9 cellular contexts compared by ENCODE assay signal in the genomic region with DNA sequence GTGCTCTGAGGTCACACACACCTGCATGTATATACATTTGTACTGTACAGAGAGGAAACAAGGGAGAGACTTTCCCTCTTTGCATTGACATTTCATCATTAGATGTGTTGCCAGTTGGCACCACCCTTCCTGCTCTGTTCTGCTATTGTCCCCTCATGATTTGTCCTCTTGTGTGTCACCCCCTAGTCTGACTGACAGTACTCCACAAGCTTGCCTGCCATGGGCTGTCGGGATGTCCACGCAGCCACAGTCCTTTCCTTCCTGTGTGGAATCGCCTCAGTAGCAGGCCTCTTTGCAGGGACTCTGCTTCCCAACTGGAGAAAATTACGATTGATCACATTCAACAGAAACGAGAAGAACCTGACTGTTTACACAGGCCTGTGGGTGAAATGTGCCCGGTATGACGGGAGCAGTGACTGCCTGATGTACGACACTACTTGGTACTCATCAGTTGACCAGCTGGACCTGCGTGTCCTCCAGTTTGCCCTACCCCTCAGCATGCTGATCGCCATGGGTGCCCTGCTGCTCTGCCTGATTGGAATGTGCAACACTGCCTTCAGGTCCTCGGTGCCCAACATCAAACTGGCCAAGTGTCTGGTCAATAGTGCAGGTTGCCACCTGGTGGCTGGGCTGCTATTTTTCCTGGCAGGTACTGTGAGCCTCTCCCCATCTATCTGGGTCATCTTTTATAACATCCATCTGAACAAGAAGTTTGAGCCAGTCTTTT. TPM values are rescaled to one million over a fixed set of nuclear protein-coding genes. Genes with fewer than 3 reads are reported as not detected.
A peak's percentile ranks its signal among the peaks of the same experiment; 100 is the strongest.
DNase-seq lines count a peak whose midpoint lies in the region; ATAC-seq, FAIRE-seq and TF ChIP-seq lines count a peak whose summit lies in the region.
"Had no signal": no experiment of that assay in that cellular context is flagged by ENCODE, and none has a peak within 500 bp of the region (broad histone marks: within the 10 kb centered on the region; RNA-seq: fewer than 3 reads in every experiment).

No MANE protein-coding gene starts in this region.

- peak; percentile 31 for DNase-seq in activated CD4-positive, alpha-beta T cell treated with anti-CD3 and anti-CD28 coated beads for 48 hours
- DNase-seq in activated CD4-positive, alpha-beta T cell treated with anti-CD3 and anti-CD28 coated beads for 1 hour, result no peak
- DNase-seq in Karpas-422, result peak; percentile 73
- no peak for DNase-seq in GM12878 (ENCODE audit: low read depth, low spot score)
- DNase-seq in myocyte (ENCODE audit: low read depth), result peak; percentile 27
- DNase-seq in H54 (ENCODE audit: insufficient read length, low spot score), result no peak
- DNase-seq in effector memory CD4-positive, alpha-beta T cell, result no peak

- H3K4me1 ChIP-seq in Karpas-422 (ENCODE audit: low read length) (no peaks in the 10 kb centered on the region), GM12878 (ENCODE audit: control insufficient read depth, insufficient read depth, low read length) (no peaks in the 10 kb centered on the region)
- no peaks in the 10 kb centered on the region for H3K4me1 ChIP-seq in effector memory CD4-positive, alpha-beta T cell (ENCODE audit: control insufficient read depth, insufficient read depth, low read length, poor library complexity, severe bottlenecking)

- H3K9me2 ChIP-seq in Karpas-422 (replicated peaks; ENCODE audit: insufficient read depth, low read length), result no peaks in the 10 kb centered on the region

- SMC1A ChIA-PET in GM12878 (lab: Charles Lee; ENCODE audit: uncharacterized antibody, unreplicated experiment), result interaction anchor here (1.0 to 3.5 kb wide), 6 partner anchors 9 to 260 kb away, joined by 3 to 20 read pairs (median 6); no protein-coding TSS in a partner anchor

- H3K79me2 ChIP-seq in Karpas-422 (ENCODE audit: low read length), result no peaks in the 10 kb centered on the region
- no peaks in the 10 kb centered on the region for H3K79me2 ChIP-seq in GM12878 (ENCODE audit: control insufficient read depth, insufficient read depth, low read length)

- TF ChIP-seq POLR2A in GM12878 (IDR thresholded peaks at IDR 0.05; ENCODE audit: low read depth, low read length) (no peak), H54 (IDR thresholded peaks at IDR 0.05; ENCODE audit: low read depth, low read length) (no peak)

- intact Hi-C loops in GM12878 (cut with micrococcal nuclease; ENCODE audit: unreplicated experiment), result loop anchor here (1.0 to 5.0 kb wide), 2 partner anchors 100 to 260 kb away; partner anchors contain the start of gene STEAP1

- H3K27ac ChIP-seq in Karpas-422 (ENCODE audit: low read length) (no peak overlapping the region), GM12878 (ENCODE audit: control insufficient read depth, insufficient read depth) (no peak overlapping the region)
- no peak overlapping the region for H3K27ac ChIP-seq in effector memory CD4-positive, alpha-beta T cell (ENCODE audit: insufficient read depth, low read length, poor library complexity, severe bottlenecking)
- H3K27ac ChIP-seq: thoracic aorta had no signal

- WGBS in GM12878 (ENCODE audit: insufficient coverage, insufficient replicate concordance, low lambda C conversion rate, missing lambda C conversion rate), result 90% methylated on average over 10 of the region's 11 CpGs

- in situ Hi-C loops in GM12878 (cut with MboI), result no loop called here

- RAD21 ChIA-PET in GM12878 (lab: Charles Lee; ENCODE audit: unreplicated experiment), result interaction anchor here (1.2 to 1.4 kb wide), 3 partner anchors 10 to 100 kb away, joined by 3 to 4 read pairs (median 4); partner anchors contain the start of gene CLDN12

- no peaks in the 10 kb centered on the region for H3K9me3 ChIP-seq in Karpas-422 (ENCODE audit: low read length)
- no peaks in the 10 kb centered on the region for H3K9me3 ChIP-seq in GM12878 (replicated peaks; ENCODE audit: control insufficient read depth, insufficient read depth, low read length)
- H3K9me3 ChIP-seq in effector memory CD4-positive, alpha-beta T cell (ENCODE audit: control insufficient read depth, low read length), result no peaks in the 10 kb centered on the region
- H3K9me3 ChIP-seq: thoracic aorta had no signal

- POLR2A ChIA-PET in GM12878 (lab: Charles Lee), result no interaction called here

- H4K20me1 ChIP-seq in Karpas-422 (ENCODE audit: insufficient read depth, low read depth, low read length) (no peaks in the 10 kb centered on the region), GM12878 (ENCODE audit: control insufficient read depth, insufficient read depth) (no peaks in the 10 kb centered on the region)

- FAIRE-seq in GM12878 (lab: Jason Lieb, UNC), result no peak
- no peak for FAIRE-seq in H54 (lab: Jason Lieb, UNC)

- CTCF ChIA-PET in GM12878 (lab: Yijun Ruan, JAX), result interaction anchor here (1.0 to 2.1 kb wide), 8 partner anchors 14 to 234 kb away, joined by 3 to 18 read pairs (median 5); partner anchors contain the start of gene GTPBP10

- TF ChIP-seq EP300 in GM12878 (IDR thresholded peaks at IDR 0.05; ENCODE audit: borderline replicate concordance in 1 of 2, control insufficient read depth in 1 of 2, low read depth in 2 of 2, low read length in 2 of 2), result no peak

- H3K4me2 ChIP-seq in Karpas-422 (ENCODE audit: low read depth, low read length, poor library complexity, severe bottlenecking) (no peak overlapping the region), GM12878 (ENCODE audit: control insufficient read depth, insufficient read depth) (no peak overlapping the region)

- ATAC-seq in GM12878, result peak; percentile 90
- ATAC-seq in HG03378 (IDR thresholded peaks at IDR 0.05; ENCODE audit: unreplicated experiment), result no peak

- H3K27me3 ChIP-seq in Karpas-422 (ENCODE audit: low read length), result no peaks in the 10 kb centered on the region
- no peaks in the 10 kb centered on the region for H3K27me3 ChIP-seq in GM12878 (replicated peaks in 1 of 2; ENCODE audit: control insufficient read depth in 2 of 2, insufficient read depth in 2 of 2, low read length in 1 of 2)
- H3K27me3 ChIP-seq in effector memory CD4-positive, alpha-beta T cell (replicated peaks; ENCODE audit: control insufficient read depth, insufficient read depth, low read length, poor library complexity, severe bottlenecking), result no peaks in the 10 kb centered on the region

- H3K9ac ChIP-seq in Karpas-422 (ENCODE audit: low read length) (no peak overlapping the region), GM12878 (ENCODE audit: control insufficient read depth, insufficient read depth, low read length) (no peak overlapping the region)

- peak; percentile 39 to 58 (median 53); a peak in 5 of 6 replicates for TF ChIP-seq CTCF in GM12878 (IDR thresholded peaks at IDR 0.05 in 2 of 3, conservative IDR thresholded peaks at IDR 0.05 in 1 of 3; ENCODE audit: control insufficient read depth in 2 of 3, extremely low read depth in 1 of 3, insufficient read depth in 1 of 3, low read depth in 3 of 3, low read length in 3 of 3)

- peak; percentile 44; the same call in 1 of the 2 replicates for TF ChIP-seq RAD21 in GM12878 (IDR thresholded peaks at IDR 0.05; ENCODE audit: insufficient read depth, low read depth, low read length)

- H2AFZ ChIP-seq in Karpas-422 (ENCODE audit: low read length) (no peak overlapping the region), GM12878 (ENCODE audit: control insufficient read depth, low read depth, low read length) (no peak overlapping the region)

- H3K36me3 ChIP-seq in Karpas-422 (ENCODE audit: insufficient read depth, low read length) (no peaks in the 10 kb centered on the region), GM12878 (ENCODE audit: control insufficient read depth in 2 of 2, insufficient read depth in 2 of 2, low read length in 1 of 2) (no peaks in the 10 kb centered on the region; a peak in 1 of 4 replicates)
- no peaks in the 10 kb centered on the region for H3K36me3 ChIP-seq in effector memory CD4-positive, alpha-beta T cell (ENCODE audit: control insufficient read depth, insufficient read depth, low read length)

- no TSS peak for BruUV-seq in GM12878 (replicated peaks; lab: Mats Ljungman, UMichigan)

- H3K4me3 ChIP-seq in Karpas-422 (ENCODE audit: low read length) (no peak overlapping the region), GM12878 (no peak overlapping the region)
- no peak overlapping the region for H3K4me3 ChIP-seq in effector memory CD4-positive, alpha-beta T cell (ENCODE audit: insufficient read depth, low read depth, low read length, poor library complexity, severe bottlenecking)
- H3K4me3 ChIP-seq: thoracic aorta had no signal

RNA-seq across cellular contexts. Expression of gene CLDN12, which starts 9.4 kb away (rescaled TPM):
- total RNA-seq in Karpas-422 (2014; rRNA removed; shearing (Covaris generic); ENCODE audit: low replicate concordance), result 4.8 and 9.1 TPM in 2 replicates
- total RNA-seq in GM12878 (2013; cell fraction: nucleolus; rRNA removed), result 96.7 and 103 TPM in 2 replicates
- total RNA-seq in GM12878 (2014; rRNA removed) (7.0 and 10.4 TPM in 2 replicates), GM12878 (2014; rRNA removed; fragmentation: Illumina TruSeq; extraction: Trizol) (5.8 and 6.4 TPM in 2 replicates), GM12878 (2021) (6.0 and 6.5 TPM in 2 replicates), myocyte (40.7 and 42.0 TPM in 2 replicates)
- 1.4 TPM for polyA plus RNA-seq in GM12878 (2011; ENCODE audit: low read depth)
- polyA plus RNA-seq in GM12878 (2011; rRNA removed) (38.9 and 41.1 TPM in 2 replicates), GM12878 (2014; fragmentation: Illumina TruSeq; extraction: Trizol) (6.2 and 6.7 TPM in 2 replicates), GM12878 (2014; fragmentation: Nextera tagmentation; extraction: Ambion mirVana) (1 to 10 TPM; 3.1 to 5.6 TPM), GM12878 (2014; rRNA removed) (5.6 and 7.1 TPM in 2 replicates), GM12878 (2016; fragmentation: Nextera tagmentation; extraction: Ambion mirVana) (1 to 10 TPM; 7.0 to 7.4 TPM)
- 36.3 and 43.2 TPM in 2 replicates for polyA plus RNA-seq in GM12878 (2011; cell fraction: cytosol; rRNA removed)
- 30.3 and 51.4 TPM in 2 replicates for polyA plus RNA-seq in GM12878 (2011; cell fraction: nucleus; rRNA removed)
- polyA plus RNA-seq in GM12878 (2012), result 2.5 and 6.7 TPM in 2 replicates
- polyA minus RNA-seq in GM12878 (2011; rRNA and poly(A)+ RNA removed), result 83.7 and 88.9 TPM in 2 replicates
- polyA minus RNA-seq in GM12878 (2011; cell fraction: cytosol; rRNA and poly(A)+ RNA removed), result 9.2 and 15.7 TPM in 2 replicates
- 29.3 and 42.8 TPM in 2 replicates for polyA minus RNA-seq in GM12878 (2011; cell fraction: nucleus; rRNA and poly(A)+ RNA removed)
- 18.3 TPM for polyA plus RNA-seq in myocyte (2012)

RNA-seq across cellular contexts. Expression of gene PTTG1IP2, which starts 56.8 kb away (rescaled TPM):
- total RNA-seq in Karpas-422 (2014; rRNA removed; shearing (Covaris generic); ENCODE audit: low replicate concordance), result not detected in 2 replicates
- not detected in 2 replicates for total RNA-seq in GM12878 (2013; cell fraction: nucleolus; rRNA removed)
- total RNA-seq in GM12878 (2014; rRNA removed) (not detected in 2 replicates), GM12878 (2014; rRNA removed; fragmentation: Illumina TruSeq; extraction: Trizol) (not detected in 2 replicates), GM12878 (2021) (not detected in 2 replicates), myocyte (not detected in 2 replicates)
- not detected for polyA plus RNA-seq in GM12878 (2011; ENCODE audit: low read depth)
- polyA plus RNA-seq in GM12878 (2011; rRNA removed) (not detected in 2 replicates), GM12878 (2014; fragmentation: Illumina TruSeq; extraction: Trizol) (not detected in 2 replicates), GM12878 (2014; fragmentation: Nextera tagmentation; extraction: Ambion mirVana) (not detected), GM12878 (2014; rRNA removed) (not detected in 2 replicates), GM12878 (2016; fragmentation: Nextera tagmentation; extraction: Ambion mirVana) (not detected)
- polyA plus RNA-seq in GM12878 (2011; cell fraction: cytosol; rRNA removed), result not detected in 2 replicates
- polyA plus RNA-seq in GM12878 (2011; cell fraction: nucleus; rRNA removed), result not detected in 2 replicates
- not detected in 2 replicates for polyA plus RNA-seq in GM12878 (2012)
- not detected in 2 replicates for polyA minus RNA-seq in GM12878 (2011; rRNA and poly(A)+ RNA removed)
- not detected in 2 replicates for polyA minus RNA-seq in GM12878 (2011; cell fraction: cytosol; rRNA and poly(A)+ RNA removed)
- polyA minus RNA-seq in GM12878 (2011; cell fraction: nucleus; rRNA and poly(A)+ RNA removed), result not detected in 2 replicates
- polyA plus RNA-seq in myocyte (2012), result not detected
- total RNA-seq: thoracic aorta had no signal

Comparison
In these comparisons a context has a peak if more than half of its experiments do, and no peak if none do; other contexts are left out.
1. DNase-seq: peak in activated CD4-positive, alpha-beta T cell treated with anti-CD3 and anti-CD28 coated beads for 48 hours (single experiment), Karpas-422 (single experiment) and myocyte (single experiment); none in activated CD4-positive, alpha-beta T cell treated with anti-CD3 and anti-CD28 coated beads for 1 hour (single experiment), GM12878 (single experiment), H54 (single experiment) and effector memory CD4-positive, alpha-beta T cell (0 of 3).